In the genomic region with DNA sequence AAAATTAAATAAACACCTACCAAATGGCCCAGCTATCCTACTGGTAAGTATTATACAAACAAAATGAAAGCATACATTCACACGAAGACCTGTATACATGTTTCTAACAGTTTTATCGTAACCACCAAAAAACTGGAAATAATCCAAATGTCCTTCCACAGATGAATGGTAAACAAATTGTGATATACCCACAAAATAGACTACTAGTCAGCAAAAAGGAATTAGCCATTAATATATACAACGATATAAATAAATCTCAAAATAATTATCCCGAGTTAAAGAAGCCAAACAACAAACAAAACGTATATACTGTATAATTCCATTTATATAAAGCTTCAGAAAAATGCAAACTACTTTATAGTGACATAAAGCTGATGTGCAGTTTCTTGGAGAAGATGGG, we compare ENCODE assay signal across 4 cellular contexts.
TF ChIP-seq lines count a peak whose summit lies in the region.

No MANE protein-coding gene starts in this region.

TF ChIP-seq in HepG2, 621 proteins besides CTCF, POLR2A, EP300 and RAD21:
- TF ChIP-seq NRL (CRISPR knock-in tag; IDR thresholded peaks at IDR 0.05; ENCODE audit: borderline replicate concordance) (no peak), MAFK (conservative IDR thresholded peaks at IDR 0.05 in 1 of 2, IDR thresholded peaks at IDR 0.05 in 1 of 2; ENCODE audit: low read length in 2 of 2) (peak in 1 of 2 experiments; percentile 83; a peak in 3 of 4 replicates), ZNF589 (CRISPR knock-in tag; conservative IDR thresholded peaks at IDR 0.05) (no peak), MAFF (IDR thresholded peaks at IDR 0.05; ENCODE audit: low read depth, low read length) (peak; percentile 68), HNRNPUL1 (IDR thresholded peaks at IDR 0.05; ENCODE audit: low read depth, low read length) (no peak)
- TF ChIP-seq, protein P1, sequence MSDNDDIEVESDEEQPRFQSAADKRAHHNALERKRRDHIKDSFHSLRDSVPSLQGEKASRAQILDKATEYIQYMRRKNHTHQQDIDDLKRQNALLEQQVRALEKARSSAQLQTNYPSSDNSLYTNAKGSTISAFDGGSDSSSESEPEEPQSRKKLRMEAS (IDR thresholded peaks at IDR 0.05), result no peak
- TF ChIP-seq, protein P2, sequence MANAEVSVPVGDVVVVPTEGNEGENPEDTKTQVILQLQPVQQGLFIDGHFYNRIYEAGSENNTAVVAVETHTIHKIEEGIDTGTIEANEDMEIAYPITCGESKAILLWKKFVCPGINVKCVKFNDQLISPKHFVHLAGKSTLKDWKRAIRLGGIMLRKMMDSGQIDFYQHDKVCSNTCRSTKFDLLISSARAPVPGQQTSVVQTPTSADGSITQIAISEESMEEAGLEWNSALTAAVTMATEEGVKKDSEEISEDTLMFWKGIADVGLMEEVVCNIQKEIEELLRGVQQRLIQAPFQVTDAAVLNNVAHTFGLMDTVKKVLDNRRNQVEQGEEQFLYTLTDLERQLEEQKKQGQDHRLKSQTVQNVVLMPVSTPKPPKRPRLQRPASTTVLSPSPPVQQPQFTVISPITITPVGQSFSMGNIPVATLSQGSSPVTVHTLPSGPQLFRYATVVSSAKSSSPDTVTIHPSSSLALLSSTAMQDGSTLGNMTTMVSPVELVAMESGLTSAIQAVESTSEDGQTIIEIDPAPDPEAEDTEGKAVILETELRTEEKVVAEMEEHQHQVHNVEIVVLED (CRISPR knock-in tag; IDR thresholded peaks at IDR 0.05; ENCODE audit: borderline replicate concordance), result no peak
- TF ChIP-seq, protein P3, sequence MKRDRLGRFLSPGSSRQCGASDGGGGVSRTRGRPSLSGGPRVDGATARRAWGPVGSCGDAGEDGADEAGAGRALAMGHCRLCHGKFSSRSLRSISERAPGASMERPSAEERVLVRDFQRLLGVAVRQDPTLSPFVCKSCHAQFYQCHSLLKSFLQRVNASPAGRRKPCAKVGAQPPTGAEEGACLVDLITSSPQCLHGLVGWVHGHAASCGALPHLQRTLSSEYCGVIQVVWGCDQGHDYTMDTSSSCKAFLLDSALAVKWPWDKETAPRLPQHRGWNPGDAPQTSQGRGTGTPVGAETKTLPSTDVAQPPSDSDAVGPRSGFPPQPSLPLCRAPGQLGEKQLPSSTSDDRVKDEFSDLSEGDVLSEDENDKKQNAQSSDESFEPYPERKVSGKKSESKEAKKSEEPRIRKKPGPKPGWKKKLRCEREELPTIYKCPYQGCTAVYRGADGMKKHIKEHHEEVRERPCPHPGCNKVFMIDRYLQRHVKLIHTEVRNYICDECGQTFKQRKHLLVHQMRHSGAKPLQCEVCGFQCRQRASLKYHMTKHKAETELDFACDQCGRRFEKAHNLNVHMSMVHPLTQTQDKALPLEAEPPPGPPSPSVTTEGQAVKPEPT (CRISPR knock-in tag; IDR thresholded peaks at IDR 0.05; ENCODE audit: low read depth), result no peak

TF ChIP-seq in A549, 52 proteins besides CTCF, POLR2A, EP300 and RAD21:
- no peak for TF ChIP-seq NPAS2 (CRISPR knock-in tag; IDR thresholded peaks at IDR 0.05; ENCODE audit: borderline replicate concordance)
- peak; percentile 40 for TF ChIP-seq MAFK (IDR thresholded peaks at IDR 0.05; ENCODE audit: partially characterized antibody)

TF ChIP-seq in IMR-90, 13 proteins besides CTCF, POLR2A, EP300 and RAD21:
- TF ChIP-seq MAZ (IDR thresholded peaks at IDR 0.05; ENCODE audit: borderline replicate concordance, low read depth, low read length) (no peak), MAFK (IDR thresholded peaks at IDR 0.05; ENCODE audit: low read depth, low read length) (peak; percentile 74)

TF ChIP-seq in K562, 482 proteins besides CTCF, POLR2A, EP300 and RAD21:
- TF ChIP-seq MAFK (IDR thresholded peaks at IDR 0.05; ENCODE audit: low read length) (0 out of 2 replicates have a peak, but pooled peaks have one; percentile 17), ZNF316 (IDR thresholded peaks at IDR 0.05) (peak; percentile 35; the same call in 1 of the 2 replicates), NR2F6 (CRISPR knock-in tag; IDR thresholded peaks at IDR 0.05) (no peak)
